ENCODE assay signal across 28 cellular contexts in genomic region chr14:91827746-91828145, GRCh38. TPM values are rescaled to one million over a fixed set of nuclear protein-coding genes. Genes with fewer than 3 reads are reported as not detected.
"Had no signal": no experiment of that assay in that cellular context is flagged by ENCODE, and none has a peak within 500 bp of the region (broad histone marks: within the 10 kb centered on the region; RNA-seq: fewer than 3 reads in every experiment).

No MANE protein-coding gene starts in this region.

- H3K27ac ChIP-seq: colonic mucosa, esophagus squamous epithelium, heart right ventricle, left lung, ovary, psoas muscle, skin epidermis, spleen, tibial nerve, upper lobe of left lung had no signal

- H3K36me3 ChIP-seq: colonic mucosa, esophagus squamous epithelium, heart right ventricle, left lung, ovary, spleen, thoracic aorta, tibial nerve, upper lobe of left lung had no signal

- H3K27me3 Mint-ChIP-seq: stimulated activated naive CD8-positive, alpha-beta T cell treated with anti-CD3 and anti-CD28 coated beads, Interleukin-15, Interleukin-2, amounts not matched to agents 100 ng/mL and 50 ng/mL, for 24 hours had no signal

- H3K4me1 ChIP-seq: heart right ventricle, psoas muscle had no signal

- ATAC-seq: heart right ventricle; left cardiac atrium; left lung; natural killer cell; psoas muscle; right cardiac atrium; stimulated activated naive B cell treated with anti-CD40 and anti-IgM and Interleukin-4, amounts not matched to agents 10 μg/mL and 1 μg/mL and 100 μg/mL, for 72 hours had no signal

- H3K4me3 Mint-ChIP-seq: dendritic cell treated with granulocyte-macrophage colony-stimulating factor and Interleukin-4, amounts not matched to agents 40 ng/mL and 50 ng/mL, for 4 days; endodermal cell; natural killer cell; stimulated activated naive B cell treated with anti-CD40 and anti-IgM and Interleukin-4, amounts not matched to agents 10 μg/mL and 1 μg/mL and 100 μg/mL, for 72 hours; stimulated activated naive CD8-positive, alpha-beta T cell treated with anti-CD3 and anti-CD28 coated beads, Interleukin-15, Interleukin-2, amounts not matched to agents 100 ng/mL and 50 ng/mL, for 24 hours had no signal

- H3K4me3 ChIP-seq: colonic mucosa, esophagus squamous epithelium, heart right ventricle, left lung, ovary, psoas muscle, skin epidermis, spleen, thoracic aorta, tibial nerve, upper lobe of left lung had no signal

- H3K9me3 Mint-ChIP-seq: dendritic cell treated with granulocyte-macrophage colony-stimulating factor and Interleukin-4, amounts not matched to agents 40 ng/mL and 50 ng/mL, for 4 days; natural killer cell; stimulated activated naive CD8-positive, alpha-beta T cell treated with anti-CD3 and anti-CD28 coated beads, Interleukin-15, Interleukin-2, amounts not matched to agents 100 ng/mL and 50 ng/mL, for 24 hours had no signal

- H3K27ac Mint-ChIP-seq: dendritic cell treated with granulocyte-macrophage colony-stimulating factor and Interleukin-4, amounts not matched to agents 40 ng/mL and 50 ng/mL, for 4 days; endodermal cell; stimulated activated naive B cell treated with anti-CD40 and anti-IgM and Interleukin-4, amounts not matched to agents 10 μg/mL and 1 μg/mL and 100 μg/mL, for 72 hours; stimulated activated naive CD8-positive, alpha-beta T cell treated with anti-CD3 and anti-CD28 coated beads, Interleukin-15, Interleukin-2, amounts not matched to agents 100 ng/mL and 50 ng/mL, for 24 hours had no signal

- DNase-seq: colonic mucosa; effector CD8-positive, alpha-beta T cell; endodermal cell; esophagus squamous epithelium; foreskin melanocyte; glutamatergic neuron; heart right ventricle; hippocampal formation; left cardiac atrium; left lung; mesendoderm; midbrain; natural killer cell; occipital lobe; ovary; posterior cingulate gyrus; psoas muscle; right cardiac atrium; spleen; stimulated activated CD4-positive, alpha-beta T cell treated with anti-CD3 and anti-CD28 coated beads, Interleukin-4, amount 100 ng/mL, for 4 hours; stimulated activated naive B cell treated with anti-CD40 and anti-IgM and Interleukin-4, amounts not matched to agents 10 μg/mL and 1 μg/mL and 100 μg/mL, for 72 hours; upper lobe of left lung had no signal

- H3K9me3 ChIP-seq: colonic mucosa, esophagus squamous epithelium, left lung, ovary, thoracic aorta, upper lobe of left lung had no signal

- H3K36me3 Mint-ChIP-seq: natural killer cell had no signal

RNA-seq across cellular contexts. Expression of gene TC2N, which starts 39.6 kb away (rescaled TPM):
- total RNA-seq: myocyte had no signal
